Comparison of ENCODE assay signal across 8 cellular contexts in genomic region chr19:13152854-13153626, GRCh38. TPM values are rescaled to one million over a fixed set of nuclear protein-coding genes. Genes with fewer than 3 reads are reported as not detected.
DNase-seq lines count a peak whose midpoint lies in the region; ATAC-seq and TF ChIP-seq lines count a peak whose summit lies in the region.

No MANE protein-coding gene starts in this region.

- intact Hi-C loops in breast epithelium (cut with DNase I; ENCODE audit: low total_unique reads) = no loop called here

- peak overlapping the region; percentile 76 for H3K4me3 ChIP-seq in WI38 (ENCODE audit: low read depth, low read length)
- peak overlapping the region; percentile 72 to 84 (median 77) for H3K4me3 ChIP-seq in breast epithelium
- H3K4me3 ChIP-seq in skin epidermis = peak overlapping the region; percentile 84 to 95 (median 93)

- H3K9me3 ChIP-seq in breast epithelium = no peaks in the 10 kb centered on the region

- TF ChIP-seq CTCF in GM13976 (IDR thresholded peaks at IDR 0.05; ENCODE audit: borderline replicate concordance, control extremely low read depth, extremely low read depth, insufficient read depth, missing control alignments) = peak; percentile 44
- TF ChIP-seq CTCF in WI38 (IDR thresholded peaks at IDR 0.05; ENCODE audit: low read depth, low read length) = no peak
- peak in 1 of 3 donors; percentile 24 for TF ChIP-seq CTCF in breast epithelium (IDR thresholded peaks at IDR 0.05)

- peak; percentile 100 for TF ChIP-seq POLR2A in breast epithelium (IDR thresholded peaks at IDR 0.05)

- H3K4me1 ChIP-seq in breast epithelium = peaks cover 5 to 9% of the 10 kb centered on the region in 2 donors

- ATAC-seq in HG03108 (IDR thresholded peaks at IDR 0.05; ENCODE audit: unreplicated experiment) (peak; percentile 20), HG03460 (IDR thresholded peaks at IDR 0.05; ENCODE audit: unreplicated experiment) (no peak)

- H3K27me3 ChIP-seq in breast epithelium = no peaks in the 10 kb centered on the region

- H3K36me3 ChIP-seq in breast epithelium = no peaks in the 10 kb centered on the region

- peak overlapping the region; percentile 99 to 100 for H3K27ac ChIP-seq in breast epithelium
- peak overlapping the region; percentile 78 to 100 (median 98) for H3K27ac ChIP-seq in skin epidermis

- peak; percentile 92 for DNase-seq in GM13976 (ENCODE audit: low spot score)
- peak; percentile 71 for DNase-seq in NCI-H2227 treated with DMSO at 0.1 percent for 48 hours (lab: John Stamatoyannopoulos, UW)
- peak; percentile 97 to 99 for DNase-seq in breast epithelium (ENCODE audit: low spot score in 2 of 2)
- DNase-seq in iPS-NIHi11 (ENCODE audit: low spot score) = peak; percentile 73

- in situ Hi-C loops in GM13976 (cut with MboI; ENCODE audit: low sequenced_read_pairs, unreplicated experiment) = no loop called here

RNA-seq across cellular contexts. Expression of gene IER2, which starts 2.8 kb away (rescaled TPM):
- total RNA-seq in breast epithelium = 100 to 1,000 TPM in 1 of 3 donors, 10 to 100 TPM in 2; 20.6 to 146 (median 79.6) TPM

RNA-seq across cellular contexts. Expression of gene STX10, which starts 2.9 kb away (rescaled TPM):
- total RNA-seq in breast epithelium = 10 to 100 TPM; 74.6 to 78.3 (median 75.2) TPM

RNA-seq across cellular contexts. Expression of gene NACC1, which starts 35.0 kb away (rescaled TPM):
- total RNA-seq in breast epithelium = 10 to 100 TPM in 2 of 3 donors, 1 to 10 TPM in 1; 8.5 to 20.5 (median 19.7) TPM

RNA-seq across cellular contexts. Expression of gene TRMT1, which starts 36.5 kb away (rescaled TPM):
- 10 to 100 TPM; 29.7 to 37.4 (median 31.7) TPM for total RNA-seq in breast epithelium

RNA-seq across cellular contexts. Expression of gene LYL1, which starts 50.4 kb away (rescaled TPM):
- total RNA-seq in breast epithelium = 10 to 100 TPM in 1 of 3 donors, 1 to 10 TPM in 2; 7.0 to 21.0 (median 9.2) TPM
